ENCODE assay signal across 38 cellular contexts in genomic region chr2:222357930-222358329, GRCh38. TPM values are rescaled to one million over a fixed set of nuclear protein-coding genes. Genes with fewer than 3 reads are reported as not detected.
"Had no signal": no experiment of that assay in that cellular context is flagged by ENCODE, and none has a peak within 500 bp of the region (broad histone marks: within the 10 kb centered on the region; RNA-seq: fewer than 3 reads in every experiment).

No MANE protein-coding gene starts in this region.

- FAIRE-seq: bronchial epithelial cell, TTC549 had no signal

- H3K4me1 Mint-ChIP-seq: activated B cell treated with CpG ODN at 0.5 μM for 24 hours; activated CD4-positive, alpha-beta T cell treated with anti-CD3 and anti-CD28 coated beads, Interleukin-2, amount 10 ng/mL, durations not matched to agents 24 days and 14 days; activated naive CD8-positive, alpha-beta T cell treated with anti-CD3 and anti-CD28 coated beads for 36 hours; activated T-helper 17 cell treated with anti-CD3 and anti-CD28 coated beads, Interleukin-2, amount 50 U/mL, for 72 hours; central memory CD8-positive, alpha-beta T cell had no signal

- H3K36me3 ChIP-seq: adrenal gland, cardiac muscle cell had no signal

- ATAC-seq: activated CD8-positive, alpha-beta T cell treated with anti-CD3 and anti-CD28 coated beads for 36 hours; activated naive CD4-positive, alpha-beta T cell treated with anti-CD3 and anti-CD28 coated beads, Interleukin-2, amount 50 U/mL, for 72 hours; activated T-cell treated with anti-CD3 and anti-CD28 coated beads, Interleukin-2, amount 50 U/mL, for 4 hours; activated T-cell treated with anti-CD3 and anti-CD28 coated beads, Interleukin-2, amount 50 U/mL, for 72 hours; activated T-helper 17 cell treated with anti-CD3 and anti-CD28 coated beads, Interleukin-2, amount 50 U/mL, for 72 hours had no signal

- H3K4me3 ChIP-seq: adrenal gland, cardiac muscle cell had no signal

- H3K9me3 ChIP-seq: adrenal gland had no signal

- H3K9me3 Mint-ChIP-seq: activated B cell treated with CpG ODN at 0.5 μM for 24 hours; activated CD4-positive, alpha-beta memory T cell treated with anti-CD3 and anti-CD28 coated beads for 36 hours; activated CD4-positive, alpha-beta T cell treated with anti-CD3 and anti-CD28 coated beads, Interleukin-2, amount 10 ng/mL, durations not matched to agents 24 days and 14 days; activated CD8-positive, alpha-beta T cell treated with anti-CD3 and anti-CD28 coated beads for 36 hours; activated T-cell treated with anti-CD3 and anti-CD28 coated beads, Interleukin-2, amount 50 U/mL, for 4 hours; activated T-helper 17 cell treated with anti-CD3 and anti-CD28 coated beads, Interleukin-2, amount 50 U/mL, for 72 hours; central memory CD8-positive, alpha-beta T cell; T-helper 2 cell treated with Interferon-gamma antibody and Interleukin-4, amounts not matched to agents 5 μg/mL and 100 μg/mL, for 36 hours had no signal

- H3K27ac Mint-ChIP-seq: activated B cell treated with CpG ODN at 0.5 μM for 24 hours; activated CD4-positive, alpha-beta memory T cell treated with anti-CD3 and anti-CD28 coated beads for 36 hours; activated CD4-positive, alpha-beta T cell treated with anti-CD3 and anti-CD28 coated beads, Interleukin-2, amount 10 ng/mL, durations not matched to agents 24 days and 14 days; activated CD8-positive, alpha-beta T cell treated with anti-CD3 and anti-CD28 coated beads for 36 hours; activated naive CD4-positive, alpha-beta T cell treated with anti-CD3 and anti-CD28 coated beads for 36 hours; activated naive CD4-positive, alpha-beta T cell treated with anti-CD3 and anti-CD28 coated beads, Interleukin-2, amount 50 U/mL, for 72 hours; activated naive CD8-positive, alpha-beta T cell treated with anti-CD3 and anti-CD28 coated beads for 36 hours; activated T-cell treated with anti-CD3 and anti-CD28 coated beads, Interleukin-2, amount 50 U/mL, for 72 hours; activated T-helper 1 cell treated with anti-CD3 and anti-CD28 coated beads, Interleukin-12 subunit alpha, Interleukin-12 subunit beta, Interleukin-2, Interleukin-4 antibody, amounts not matched to agents 30 ng/mL and 10 ng/mL and 1 ng/mL, durations not matched to agents 14 hours and 24 hours and 36 hours; activated T-helper 17 cell treated with anti-CD3 and anti-CD28 coated beads, Interleukin-2, amount 50 U/mL, for 72 hours; brain; T-helper 1 cell treated with Interleukin-12 subunit alpha and Interleukin-12 subunit beta and Interleukin-4 antibody, amounts not matched to agents 30 μg/mL and 1 μg/mL, for 36 hours; T-helper 2 cell treated with Interferon-gamma antibody and Interleukin-4, amounts not matched to agents 5 μg/mL and 100 μg/mL, for 36 hours had no signal

- H3K27me3 Mint-ChIP-seq: activated B cell treated with CpG ODN at 0.5 μM for 24 hours; activated CD4-positive, alpha-beta T cell treated with anti-CD3 and anti-CD28 coated beads, Interleukin-2, amount 10 ng/mL, durations not matched to agents 24 days and 14 days; central memory CD8-positive, alpha-beta T cell had no signal

- H3K27ac ChIP-seq: adrenal gland, cardiac muscle cell, VCaP had no signal

- H3K4me3 Mint-ChIP-seq: activated B cell treated with CpG ODN at 0.5 μM for 24 hours; activated CD4-positive, alpha-beta memory T cell treated with anti-CD3 and anti-CD28 coated beads for 36 hours; activated CD4-positive, alpha-beta T cell treated with anti-CD3 and anti-CD28 coated beads, Interleukin-2, amount 10 ng/mL, durations not matched to agents 24 days and 14 days; activated CD8-positive, alpha-beta T cell treated with anti-CD3 and anti-CD28 coated beads for 36 hours; activated naive CD4-positive, alpha-beta T cell treated with anti-CD3 and anti-CD28 coated beads for 36 hours; activated naive CD8-positive, alpha-beta T cell treated with anti-CD3 and anti-CD28 coated beads for 36 hours; activated T-cell treated with anti-CD3 and anti-CD28 coated beads, Interleukin-2, amount 50 U/mL, for 4 hours; activated T-cell treated with anti-CD3 and anti-CD28 coated beads, Interleukin-2, amount 50 U/mL, for 72 hours; activated T-helper 1 cell treated with anti-CD3 and anti-CD28 coated beads, Interleukin-12 subunit alpha, Interleukin-12 subunit beta, Interleukin-2, Interleukin-4 antibody, amounts not matched to agents 30 ng/mL and 10 ng/mL and 1 ng/mL, durations not matched to agents 14 hours and 24 hours and 36 hours; activated T-helper 17 cell treated with anti-CD3 and anti-CD28 coated beads, Interleukin-2, amount 50 U/mL, for 72 hours; brain; central memory CD8-positive, alpha-beta T cell; T-helper 1 cell treated with Interleukin-12 subunit alpha and Interleukin-12 subunit beta and Interleukin-4 antibody, amounts not matched to agents 30 μg/mL and 1 μg/mL, for 36 hours; T-helper 2 cell treated with Interferon-gamma antibody and Interleukin-4, amounts not matched to agents 5 μg/mL and 100 μg/mL, for 36 hours had no signal

- H3K27me3 ChIP-seq: adrenal gland, cardiac muscle cell had no signal

- DNase-seq: activated B cell treated with CpG ODN at 0.5 μM for 24 hours; activated CD4-positive, alpha-beta memory T cell treated with anti-CD3 and anti-CD28 coated beads for 36 hours; activated CD4-positive, alpha-beta T cell treated with anti-CD3 and anti-CD28 coated beads for 4 hours; activated CD4-positive, alpha-beta T cell treated with anti-CD3 and anti-CD28 coated beads, Interleukin-2, amount 10 ng/mL, durations not matched to agents 24 days and 14 days; activated CD4-positive, alpha-beta T cell treated with anti-CD3 and anti-CD28 coated beads, Interleukin-2, amount 50 U/mL, for 1 hour; activated CD4-positive, alpha-beta T cell treated with anti-CD3 and anti-CD28 coated beads, Interleukin-2, amount 50 U/mL, for 4 hours; activated CD4-positive, CD25-positive, alpha-beta regulatory T cell treated with anti-CD3 and anti-CD28 coated beads, Interleukin-2, amount 50 U/mL, for 72 hours; activated CD8-positive, alpha-beta memory T cell treated with anti-CD3 and anti-CD28 coated beads, Interleukin-2, amount 50 U/mL, for 4 hours; activated CD8-positive, alpha-beta T cell treated with anti-CD3 and anti-CD28 coated beads for 36 hours; activated effector memory CD4-positive, alpha-beta T cell treated with anti-CD3 and anti-CD28 coated beads, Interleukin-2, amount 50 U/mL, for 16 hours; activated gamma-delta T cell treated with Interleukin-2 at 50 U/mL for 16 hours; activated naive CD4-positive, alpha-beta T cell; activated naive CD4-positive, alpha-beta T cell treated with anti-CD3 and anti-CD28 coated beads for 36 hours; activated naive CD4-positive, alpha-beta T cell treated with anti-CD3 and anti-CD28 coated beads, Interleukin-2, amount 50 U/mL, for 16 hours; activated naive CD8-positive, alpha-beta T cell treated with anti-CD3 and anti-CD28 coated beads for 36 hours; activated T-cell treated with anti-CD3 and anti-CD28 coated beads for 4 hours; activated T-cell treated with anti-CD3 and anti-CD28 coated beads, Interleukin-2, amount 50 U/mL, for 1 hour; activated T-cell treated with anti-CD3 and anti-CD28 coated beads, Interleukin-2, amount 50 U/mL, for 4 hours; activated T-cell treated with anti-CD3 and anti-CD28 coated beads, Interleukin-2, amount 50 U/mL, for 72 hours; adrenal gland; amniotic stem cell; aorta; caudate nucleus; T-helper 1 cell; T-helper 2 cell; T-helper 9 cell had no signal

- H3K36me3 Mint-ChIP-seq: activated CD4-positive, alpha-beta memory T cell treated with anti-CD3 and anti-CD28 coated beads for 36 hours; activated naive CD4-positive, alpha-beta T cell treated with anti-CD3 and anti-CD28 coated beads, Interleukin-2, amount 50 U/mL, for 72 hours; activated naive CD8-positive, alpha-beta T cell treated with anti-CD3 and anti-CD28 coated beads for 36 hours; brain had no signal

RNA-seq across cellular contexts. Expression of gene PAX3, which starts 59.1 kb away (rescaled TPM):
- total RNA-seq: activated B cell treated with CpG ODN at 0.5 μM for 24 hours; activated CD4-positive, alpha-beta memory T cell treated with anti-CD3 and anti-CD28 coated beads for 36 hours; activated CD4-positive, alpha-beta T cell treated with anti-CD3 and anti-CD28 coated beads, Interleukin-2, amount 10 ng/mL, durations not matched to agents 24 days and 14 days; activated CD8-positive, alpha-beta memory T cell treated with anti-CD3 and anti-CD28 coated beads for 36 hours; activated CD8-positive, alpha-beta T cell treated with anti-CD3 and anti-CD28 coated beads for 36 hours; activated naive CD4-positive, alpha-beta T cell treated with anti-CD3 and anti-CD28 coated beads for 36 hours; activated naive CD4-positive, alpha-beta T cell treated with anti-CD3 and anti-CD28 coated beads, Interleukin-2, amount 50 U/mL, for 72 hours; activated naive CD8-positive, alpha-beta T cell treated with anti-CD3 and anti-CD28 coated beads for 36 hours; activated T-cell treated with anti-CD3 and anti-CD28 coated beads, Interleukin-2, amount 50 U/mL, for 4 hours; activated T-cell treated with anti-CD3 and anti-CD28 coated beads, Interleukin-2, amount 50 U/mL, for 72 hours; activated T-helper 1 cell treated with anti-CD3 and anti-CD28 coated beads, Interleukin-12 subunit alpha, Interleukin-12 subunit beta, Interleukin-2, Interleukin-4 antibody, amounts not matched to agents 30 ng/mL and 10 ng/mL and 1 ng/mL, durations not matched to agents 14 hours and 24 hours and 36 hours; activated T-helper 17 cell treated with anti-CD3 and anti-CD28 coated beads, Interleukin-2, amount 50 U/mL, for 72 hours; adrenal gland; bronchial epithelial cell had no signal
- polyA plus RNA-seq: adrenal gland, aorta had no signal
